In genomic region chr1:32142446-32143301, GRCh38 we compare ENCODE assay signal across 8 cellular contexts. TPM values are rescaled to one million over a fixed set of nuclear protein-coding genes. Genes with fewer than 3 reads are reported as not detected.
DNase-seq lines count a peak whose midpoint lies in the region; ATAC-seq, FAIRE-seq and TF ChIP-seq lines count a peak whose summit lies in the region.

No MANE protein-coding gene starts in this region.

- H3K27me3 ChIP-seq in HepG2 (ENCODE audit: control insufficient read depth in 1 of 2, insufficient read depth in 2 of 2, low read length in 2 of 2), result no peaks in the 10 kb centered on the region

- intact Hi-C loops in HepG2 (cut with micrococcal nuclease; ENCODE audit: unreplicated experiment), result no loop called here

- ATAC-seq in A549 (peak; percentile 91 to 96), HepG2 (peak; percentile 97), GM19035 (IDR thresholded peaks at IDR 0.05; ENCODE audit: unreplicated experiment) (no peak)

- CTCF ChIA-PET in A549 (lab: Yijun Ruan, JAX) (interaction anchor here (0.7 kb wide), 1 partner anchor 19 kb away, joined by 3 read pairs; no protein-coding TSS in a partner anchor), HepG2 (lab: Yijun Ruan, JAX; ENCODE audit: low intra/inter-chr PET ratio, low total read pairs) (no interaction called here)

- H3K4me2 ChIP-seq in A549 (peak overlapping the region; percentile 66), HepG2 (ENCODE audit: low read depth, low read length) (0 out of 2 replicates have a peak overlapping the region, but pooled peaks have one; percentile 0)

- FAIRE-seq in A549 (lab: Jason Lieb, UNC) (no peak), HepG2 (lab: Jason Lieb, UNC) (peak; percentile 49), GM12892 (lab: Jason Lieb, UNC) (no peak)

- H3K9me3 ChIP-seq in A549, result no peaks in the 10 kb centered on the region
- H3K9me3 ChIP-seq in HepG2 (ENCODE audit: low read length), result no peaks in the 10 kb centered on the region

- H3K79me2 ChIP-seq in HepG2 (ENCODE audit: insufficient read depth, low read length), result peaks cover 84% of the 10 kb centered on the region

- H2AFZ ChIP-seq in HepG2 (ENCODE audit: low read length), result no peak overlapping the region

- no peaks in the 10 kb centered on the region for H3K36me3 ChIP-seq in HepG2 (replicated peaks in 1 of 2; ENCODE audit: control insufficient read depth in 1 of 2, insufficient read depth in 2 of 2, low read length in 2 of 2)

- peak; percentile 75 to 78 for DNase-seq in A549 (ENCODE audit: low read depth in 1 of 2, low spot score in 1 of 2)
- DNase-seq in HT1080 (ENCODE audit: low read depth), result peak; percentile 45
- peak; percentile 85 to 92 for DNase-seq in cardiac fibroblast (ENCODE audit: low read depth in 2 of 2)
- DNase-seq in HepG2 (ENCODE audit: low spot score), result peak; percentile 85
- DNase-seq in GM12892 (ENCODE audit: insufficient read length), result no peak
- DNase-seq in NCI-H526 treated with DMSO at 0.1 percent for 48 hours (lab: John Stamatoyannopoulos, UW), result no peak
- no peak for DNase-seq in 8988T

- TF ChIP-seq RAD21 in A549 (conservative IDR thresholded peaks at IDR 0.05 in 1 of 2, IDR thresholded peaks at IDR 0.05 in 1 of 2) (no peak), HepG2 (CRISPR knock-in tag; IDR thresholded peaks at IDR 0.05) (no peak)

- TF ChIP-seq CTCF in A549 (IDR thresholded peaks at IDR 0.05) (no peak), cardiac fibroblast (IDR thresholded peaks at IDR 0.05; ENCODE audit: low read depth, low read length) (no peak), HepG2 (CRISPR knock-in tag; IDR thresholded peaks at IDR 0.05) (no peak)

- peak overlapping the region in 1 of 2 experiments; percentile 45; a peak in 1 of 6 replicates for H3K27ac ChIP-seq in A549
- H3K27ac ChIP-seq in HepG2 (ENCODE audit: extremely low read length, insufficient read depth, low read length), result peak overlapping the region; percentile 59

- TF ChIP-seq EP300 in A549 (IDR thresholded peaks at IDR 0.05), result no peak
- no peak for TF ChIP-seq EP300 in HepG2 (IDR thresholded peaks at IDR 0.05; ENCODE audit: low read depth in 2 of 2, low read length in 2 of 2)
- no peak for TF ChIP-seq EP300 in HepG2 (CRISPR knock-in tag; IDR thresholded peaks at IDR 0.05; ENCODE audit: borderline replicate concordance)

- TF ChIP-seq POLR2A in A549 (IDR thresholded peaks at IDR 0.05; ENCODE audit: low read length) (no peak), HepG2 (IDR thresholded peaks at IDR 0.05; ENCODE audit: insufficient read depth in 1 of 2, low read depth in 2 of 2, low read length in 2 of 2) (no peak), GM12892 (IDR thresholded peaks at IDR 0.05; ENCODE audit: low read depth, low read length) (no peak)

- H3K4me1 ChIP-seq in A549, result peaks cover 34% of the 10 kb centered on the region
- peaks cover 38% of the 10 kb centered on the region for H3K4me1 ChIP-seq in HepG2 (ENCODE audit: insufficient read depth, low read length)

- whole genome bisulfite sequencing in A549 (ENCODE audit: missing lambda C conversion rate), result 51% methylated on average over 5 of the region's 6 CpGs
- WGBS in HepG2 (ENCODE audit: low lambda C conversion rate), result 70% methylated on average over 4 of the region's 6 CpGs

- in situ Hi-C loops in HepG2 (cut with HindIII; ENCODE audit: extremely low pct_ligation_motif_present, low pct_unique_long_range_greater_than_20kb), result no loop called here

- POLR2A ChIA-PET in A549 (lab: Yijun Ruan, JAX), result interaction anchor here (1.2 to 1.3 kb wide), 2 partner anchors 35 to 37 kb away, joined by 5 to 7 read pairs; partner anchors contain the start of genes KPNA6 and TXLNA
- POLR2A ChIA-PET in HepG2 (lab: Yijun Ruan, JAX), result interaction anchor here (0.6 to 1.4 kb wide), 3 partner anchors 11 to 39 kb away, joined by 3 to 6 read pairs (median 4); partner anchors contain the start of gene KPNA6

- peak overlapping the region; percentile 26 for H3K9ac ChIP-seq in HepG2 (ENCODE audit: insufficient read depth, low read depth, low read length)

- H3K4me3 ChIP-seq in A549 (no peak overlapping the region), cardiac fibroblast (replicated peaks in 1 of 2; ENCODE audit: low read depth in 2 of 2, low read length in 2 of 2) (no peak overlapping the region), HepG2 (replicated peaks in 1 of 3; ENCODE audit: insufficient read depth in 1 of 3, low read depth in 2 of 3, low read length in 3 of 3) (no peak overlapping the region)

- BruUV-seq in HepG2 (replicated peaks; lab: Mats Ljungman, UMichigan), result no TSS peak

- H4K20me1 ChIP-seq in HepG2 (ENCODE audit: insufficient read depth, low read length), result peaks cover 44% of the 10 kb centered on the region

RNA-seq across cellular contexts. Expression of gene KPNA6, which starts 34.8 kb away (rescaled TPM):
- polyA plus RNA-seq in A549 (2011; rRNA removed), result 24.3 and 41.9 TPM in 2 replicates
- polyA plus RNA-seq in A549 (2012; cell fraction: cytosol; rRNA removed), result 7.4 and 9.7 TPM in 2 replicates
- 6.1 and 9.9 TPM in 2 replicates for polyA plus RNA-seq in A549 (2012; cell fraction: nucleus; rRNA removed)
- 15.0 to 15.9 TPM (median 15.8 TPM) in 3 replicates for polyA plus RNA-seq in A549 (2017; fragmentation: RNase III; extraction: RNeasy Plus Mini Kit Qiagen cat#74134 plus additional on column Dnase treatment)
- 43.7 and 47.7 TPM in 2 replicates for polyA minus RNA-seq in A549 (2011; rRNA and poly(A)+ RNA removed)
- total RNA-seq in HT1080 (2014; rRNA removed; shearing (Covaris generic)), result 35.7 and 40.0 TPM in 2 replicates
- polyA plus RNA-seq in HT1080 (2015; cell fraction: cytosol; rRNA removed), result 30.0 and 35.7 TPM in 2 replicates
- 48.2 and 52.8 TPM in 2 replicates for polyA plus RNA-seq in HT1080 (2015; cell fraction: nucleus; rRNA removed)
- total RNA-seq in HepG2 (2016; rRNA removed; fragmentation: Illumina TruSeq; extraction: Trizol), result 47.5 and 111 TPM in 2 replicates
- 6.5 and 6.8 TPM in 2 replicates for total RNA-seq in HepG2 (2016; cell fraction: cytosol; rRNA removed; fragmentation: Illumina TruSeq; extraction: Trizol; ENCODE audit: low read depth)
- total RNA-seq in HepG2 (2016; cell fraction: insoluble cytoplasmic fraction; rRNA removed; fragmentation: Illumina TruSeq; extraction: Trizol), result 45.2 and 102 TPM in 2 replicates
- 10.4 and 10.9 TPM in 2 replicates for total RNA-seq in HepG2 (2016; cell fraction: membrane; rRNA removed; fragmentation: Illumina TruSeq; extraction: Trizol)
- 29.9 and 31.0 TPM in 2 replicates for total RNA-seq in HepG2 (2016; cell fraction: nucleus; rRNA removed; fragmentation: Illumina TruSeq; extraction: Trizol)
- polyA plus RNA-seq in HepG2 (2011; rRNA removed), result 18.6 and 22.0 TPM in 2 replicates
- 14.3 and 18.5 TPM in 2 replicates for polyA plus RNA-seq in HepG2 (2011; cell fraction: cytosol; rRNA removed)
- 9.5 and 12.0 TPM in 2 replicates for polyA plus RNA-seq in HepG2 (2011; cell fraction: nucleus; rRNA removed)
- polyA plus RNA-seq in HepG2 (2012), result 12.5 and 14.5 TPM in 2 replicates
- 0.94 and 1.1 TPM in 2 replicates for polyA plus RNA-seq in HepG2 (2016; cell fraction: cytosol; fragmentation: Illumina TruSeq; extraction: Trizol; ENCODE audit: low read depth)
- polyA plus RNA-seq in HepG2 (2016; cell fraction: insoluble cytoplasmic fraction; fragmentation: Illumina TruSeq; extraction: Trizol; ENCODE audit: low read depth), result 28.1 and 30.9 TPM in 2 replicates
- polyA plus RNA-seq in HepG2 (2016; cell fraction: membrane; fragmentation: Illumina TruSeq; extraction: Trizol; ENCODE audit: low read depth), result 2.8 and 3.0 TPM in 2 replicates
- 21.6 and 24.1 TPM in 2 replicates for polyA plus RNA-seq in HepG2 (2016; cell fraction: nucleus; fragmentation: Illumina TruSeq; extraction: Trizol; ENCODE audit: insufficient read depth, low read depth)
- 46.5 and 64.8 TPM in 2 replicates for polyA minus RNA-seq in HepG2 (2011; rRNA and poly(A)+ RNA removed; ENCODE audit: low replicate concordance)
- 22.9 and 31.6 TPM in 2 replicates for polyA minus RNA-seq in HepG2 (2011; cell fraction: cytosol; rRNA and poly(A)+ RNA removed)
- 14.4 and 17.8 TPM in 2 replicates for polyA minus RNA-seq in HepG2 (2011; cell fraction: nucleus; rRNA and poly(A)+ RNA removed)
- 17.1 TPM for polyA plus RNA-seq in GM12892 (2012; ENCODE audit: missing spikeins)

RNA-seq across cellular contexts. Expression of gene TXLNA, which starts 36.8 kb away (rescaled TPM):
- polyA plus RNA-seq in A549 (2011; rRNA removed) (22.5 and 31.7 TPM in 2 replicates), A549 (2017; fragmentation: RNase III; extraction: RNeasy Plus Mini Kit Qiagen cat#74134 plus additional on column Dnase treatment) (23.9 to 26.0 TPM (median 25.0 TPM) in 3 replicates), HepG2 (2011; rRNA removed) (29.6 and 35.3 TPM in 2 replicates)
- 12.8 and 16.6 TPM in 2 replicates for polyA plus RNA-seq in A549 (2012; cell fraction: cytosol; rRNA removed)
- 24.6 and 35.0 TPM in 2 replicates for polyA plus RNA-seq in A549 (2012; cell fraction: nucleus; rRNA removed)
- polyA minus RNA-seq in A549 (2011; rRNA and poly(A)+ RNA removed), result 30.1 and 31.9 TPM in 2 replicates
- total RNA-seq in HT1080 (2014; rRNA removed; shearing (Covaris generic)), result 56.1 and 67.5 TPM in 2 replicates
- polyA plus RNA-seq in HT1080 (2015; cell fraction: cytosol; rRNA removed), result 40.7 and 41.2 TPM in 2 replicates
- polyA plus RNA-seq in HT1080 (2015; cell fraction: nucleus; rRNA removed), result 82.8 and 85.6 TPM in 2 replicates
- total RNA-seq in HepG2 (2016; rRNA removed; fragmentation: Illumina TruSeq; extraction: Trizol), result 67.8 and 70.7 TPM in 2 replicates
- total RNA-seq in HepG2 (2016; cell fraction: cytosol; rRNA removed; fragmentation: Illumina TruSeq; extraction: Trizol; ENCODE audit: low read depth), result 4.6 and 5.6 TPM in 2 replicates
- 62.2 and 69.2 TPM in 2 replicates for total RNA-seq in HepG2 (2016; cell fraction: insoluble cytoplasmic fraction; rRNA removed; fragmentation: Illumina TruSeq; extraction: Trizol)
- 18.3 and 20.1 TPM in 2 replicates for total RNA-seq in HepG2 (2016; cell fraction: membrane; rRNA removed; fragmentation: Illumina TruSeq; extraction: Trizol)
- 43.1 and 47.6 TPM in 2 replicates for total RNA-seq in HepG2 (2016; cell fraction: nucleus; rRNA removed; fragmentation: Illumina TruSeq; extraction: Trizol)
- polyA plus RNA-seq in HepG2 (2011; cell fraction: cytosol; rRNA removed), result 24.4 and 26.4 TPM in 2 replicates
- polyA plus RNA-seq in HepG2 (2011; cell fraction: nucleus; rRNA removed), result 61.7 and 67.4 TPM in 2 replicates
- polyA plus RNA-seq in HepG2 (2012), result 17.6 and 25.1 TPM in 2 replicates
- 1.8 and 2.5 TPM in 2 replicates for polyA plus RNA-seq in HepG2 (2016; cell fraction: cytosol; fragmentation: Illumina TruSeq; extraction: Trizol; ENCODE audit: low read depth)
- polyA plus RNA-seq in HepG2 (2016; cell fraction: insoluble cytoplasmic fraction; fragmentation: Illumina TruSeq; extraction: Trizol; ENCODE audit: low read depth), result 31.0 and 40.7 TPM in 2 replicates
- polyA plus RNA-seq in HepG2 (2016; cell fraction: membrane; fragmentation: Illumina TruSeq; extraction: Trizol; ENCODE audit: low read depth), result 6.7 and 7.2 TPM in 2 replicates
- polyA plus RNA-seq in HepG2 (2016; cell fraction: nucleus; fragmentation: Illumina TruSeq; extraction: Trizol; ENCODE audit: insufficient read depth, low read depth), result 57.5 and 57.8 TPM in 2 replicates
- 48.5 and 59.2 TPM in 2 replicates for polyA minus RNA-seq in HepG2 (2011; rRNA and poly(A)+ RNA removed; ENCODE audit: low replicate concordance)
- 21.2 and 22.2 TPM in 2 replicates for polyA minus RNA-seq in HepG2 (2011; cell fraction: cytosol; rRNA and poly(A)+ RNA removed)
- 18.9 and 23.6 TPM in 2 replicates for polyA minus RNA-seq in HepG2 (2011; cell fraction: nucleus; rRNA and poly(A)+ RNA removed)
- polyA plus RNA-seq in GM12892 (2012; ENCODE audit: missing spikeins), result 27.9 TPM

RNA-seq across cellular contexts. Expression of gene CCDC28B, which starts 57.7 kb away (rescaled TPM):
- polyA plus RNA-seq in A549 (2011; rRNA removed) (1.1 and 1.2 TPM in 2 replicates), A549 (2017; fragmentation: RNase III; extraction: RNeasy Plus Mini Kit Qiagen cat#74134 plus additional on column Dnase treatment) (3.3 to 4.6 TPM (median 4.4 TPM) in 3 replicates), HepG2 (2011; rRNA removed) (2.6 TPM in 2 replicates)
- 2.4 and 3.3 TPM in 2 replicates for polyA plus RNA-seq in A549 (2012; cell fraction: cytosol; rRNA removed)
- 1.7 and 2.3 TPM in 2 replicates for polyA plus RNA-seq in A549 (2012; cell fraction: nucleus; rRNA removed)
- polyA minus RNA-seq in A549 (2011; rRNA and poly(A)+ RNA removed), result 0.24 and 0.79 TPM in 2 replicates
- 13.4 and 14.0 TPM in 2 replicates for total RNA-seq in HT1080 (2014; rRNA removed; shearing (Covaris generic))
- polyA plus RNA-seq in HT1080 (2015; cell fraction: cytosol; rRNA removed), result 8.7 and 9.3 TPM in 2 replicates
- polyA plus RNA-seq in HT1080 (2015; cell fraction: nucleus; rRNA removed), result 8.3 and 10.5 TPM in 2 replicates
- total RNA-seq in HepG2 (2016; rRNA removed; fragmentation: Illumina TruSeq; extraction: Trizol), result 2.8 and 3.5 TPM in 2 replicates
- 0.53 and 1.1 TPM in 2 replicates for total RNA-seq in HepG2 (2016; cell fraction: cytosol; rRNA removed; fragmentation: Illumina TruSeq; extraction: Trizol; ENCODE audit: low read depth)
- total RNA-seq in HepG2 (2016; cell fraction: insoluble cytoplasmic fraction; rRNA removed; fragmentation: Illumina TruSeq; extraction: Trizol), result 3.1 and 3.8 TPM in 2 replicates
- total RNA-seq in HepG2 (2016; cell fraction: membrane; rRNA removed; fragmentation: Illumina TruSeq; extraction: Trizol), result 1.3 and 1.9 TPM in 2 replicates
- total RNA-seq in HepG2 (2016; cell fraction: nucleus; rRNA removed; fragmentation: Illumina TruSeq; extraction: Trizol), result 0.75 and 0.81 TPM in 2 replicates
- 1.9 and 2.6 TPM in 2 replicates for polyA plus RNA-seq in HepG2 (2011; cell fraction: cytosol; rRNA removed)
- 4.6 and 5.6 TPM in 2 replicates for polyA plus RNA-seq in HepG2 (2011; cell fraction: nucleus; rRNA removed)
- polyA plus RNA-seq in HepG2 (2012), result 3.4 and 4.3 TPM in 2 replicates
- polyA plus RNA-seq in HepG2 (2016; cell fraction: cytosol; fragmentation: Illumina TruSeq; extraction: Trizol; ENCODE audit: low read depth), result 0.87 and 1.5 TPM in 2 replicates
- polyA plus RNA-seq in HepG2 (2016; cell fraction: insoluble cytoplasmic fraction; fragmentation: Illumina TruSeq; extraction: Trizol; ENCODE audit: low read depth), result 1.5 and 1.7 TPM in 2 replicates
- 0.65 and 0.95 TPM in 2 replicates for polyA plus RNA-seq in HepG2 (2016; cell fraction: membrane; fragmentation: Illumina TruSeq; extraction: Trizol; ENCODE audit: low read depth)
- polyA plus RNA-seq in HepG2 (2016; cell fraction: nucleus; fragmentation: Illumina TruSeq; extraction: Trizol; ENCODE audit: insufficient read depth, low read depth), result 1.8 and 2.3 TPM in 2 replicates
- polyA minus RNA-seq in HepG2 (2011; rRNA and poly(A)+ RNA removed; ENCODE audit: low replicate concordance), result 0.26 and 2.1 TPM in 2 replicates
- 0.89 and 1.9 TPM in 2 replicates for polyA minus RNA-seq in HepG2 (2011; cell fraction: cytosol; rRNA and poly(A)+ RNA removed)
- polyA minus RNA-seq in HepG2 (2011; cell fraction: nucleus; rRNA and poly(A)+ RNA removed), result 0.75 and 1.0 TPM in 2 replicates
- 74.2 TPM for polyA plus RNA-seq in GM12892 (2012; ENCODE audit: missing spikeins)

Comparison
In these comparisons a context has a peak if more than half of its experiments do, and no peak if none do; other contexts are left out.
1. DNase-seq: peak in A549 (2 of 2), HT1080 (single experiment), cardiac fibroblast (2 of 2) and HepG2 (single experiment); none in GM12892 (single experiment), NCI-H526 treated with DMSO at 0.1 percent for 48 hours (single experiment) and 8988T (single experiment).